ENCODE assay signal across 28 cellular contexts in the genomic region with DNA sequence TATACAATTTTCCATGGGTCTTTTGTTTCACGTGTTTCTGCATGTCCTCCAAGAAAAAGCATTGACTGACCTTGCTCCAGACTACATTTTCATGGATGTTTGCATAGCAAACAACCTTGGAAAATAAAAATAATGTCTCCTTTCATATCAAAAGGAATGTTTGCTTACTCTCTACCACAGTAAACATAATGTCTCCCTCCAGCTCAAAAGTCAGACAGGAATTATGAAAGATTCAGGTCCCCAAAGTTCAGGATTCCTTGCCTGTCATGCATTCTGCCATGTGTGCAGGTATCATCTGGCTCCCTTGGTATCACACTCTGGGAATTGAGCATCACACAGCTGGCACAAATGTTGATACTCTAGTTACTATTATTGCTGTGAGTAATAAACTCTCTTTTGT.
"Had no signal": no experiment of that assay in that cellular context is flagged by ENCODE, and none has a peak within 500 bp of the region (broad histone marks: within the 10 kb centered on the region; RNA-seq: fewer than 3 reads in every experiment).

No MANE protein-coding gene starts in this region.

- H3K4me1 ChIP-seq: esophagus squamous epithelium, prostate gland, suprapubic skin, tibial artery, upper lobe of right lung had no signal

- FAIRE-seq: colon, keratinocyte had no signal

- ATAC-seq: activated T-cell treated with anti-CD3 and anti-CD28 coated beads, Interleukin-2, amount 50 U/mL, for 72 hours; body of pancreas; left cardiac atrium; stimulated activated naive B cell treated with anti-CD40 and anti-IgM and Interleukin-4, amounts not matched to agents 10 μg/mL and 1 μg/mL and 100 μg/mL, for 72 hours; T-helper 17 cell; upper lobe of right lung had no signal

- H3K36me3 ChIP-seq: esophagus squamous epithelium, neutrophil, prostate gland, suprapubic skin, tibial artery, upper lobe of right lung had no signal

- H3K9me3 ChIP-seq: prostate gland, suprapubic skin, upper lobe of right lung had no signal

- H3K27me3 ChIP-seq: body of pancreas, esophagus squamous epithelium, neutrophil, suprapubic skin, tibial artery, upper lobe of right lung had no signal

- DNase-seq: activated B cell treated with CpG ODN at 0.5 μM for 24 hours; activated CD4-positive, alpha-beta T cell treated with anti-CD3 and anti-CD28 coated beads, Interleukin-2, amount 50 U/mL, for 4 hours; activated naive CD4-positive, alpha-beta T cell; activated T-cell treated with anti-CD3 and anti-CD28 coated beads for 4 hours; activated T-cell treated with anti-CD3 and anti-CD28 coated beads, Interleukin-2, amount 50 U/mL, for 72 hours; aorta; body of pancreas; effector CD8-positive, alpha-beta T cell; esophagus squamous epithelium; head of caudate nucleus; hippocampal formation; left cardiac atrium; naive B cell; nephron progenitor cell; stimulated activated CD4-positive, alpha-beta T cell treated with anti-CD3 and anti-CD28 coated beads, Interleukin-1b, Interleukin-23, amount 100 ng/mL, for 48 hours; stimulated activated CD4-positive, alpha-beta T cell treated with anti-CD3 and anti-CD28 coated beads, Interleukin-4, amount 100 ng/mL, for 4 hours; stimulated activated CD8-positive, alpha-beta memory T cell treated with anti-CD3 and anti-CD28 coated beads, Interleukin-4, amount 100 ng/mL, for 48 hours; stimulated activated naive B cell treated with anti-CD40 and anti-IgM and Interleukin-4, amounts not matched to agents 10 μg/mL and 1 μg/mL and 100 μg/mL, for 72 hours; T-helper 17 cell; tibial artery; upper lobe of right lung had no signal

- H3K4me3 ChIP-seq: body of pancreas, esophagus squamous epithelium, prostate gland, smooth muscle cell, suprapubic skin, tibial artery, upper lobe of right lung had no signal

- H3K27ac ChIP-seq: body of pancreas, epithelial cell of prostate, esophagus squamous epithelium, neutrophil, prostate gland, suprapubic skin, tibial artery, upper lobe of right lung had no signal
